ENCODE assay signal across 13 cellular contexts in the genomic region with DNA sequence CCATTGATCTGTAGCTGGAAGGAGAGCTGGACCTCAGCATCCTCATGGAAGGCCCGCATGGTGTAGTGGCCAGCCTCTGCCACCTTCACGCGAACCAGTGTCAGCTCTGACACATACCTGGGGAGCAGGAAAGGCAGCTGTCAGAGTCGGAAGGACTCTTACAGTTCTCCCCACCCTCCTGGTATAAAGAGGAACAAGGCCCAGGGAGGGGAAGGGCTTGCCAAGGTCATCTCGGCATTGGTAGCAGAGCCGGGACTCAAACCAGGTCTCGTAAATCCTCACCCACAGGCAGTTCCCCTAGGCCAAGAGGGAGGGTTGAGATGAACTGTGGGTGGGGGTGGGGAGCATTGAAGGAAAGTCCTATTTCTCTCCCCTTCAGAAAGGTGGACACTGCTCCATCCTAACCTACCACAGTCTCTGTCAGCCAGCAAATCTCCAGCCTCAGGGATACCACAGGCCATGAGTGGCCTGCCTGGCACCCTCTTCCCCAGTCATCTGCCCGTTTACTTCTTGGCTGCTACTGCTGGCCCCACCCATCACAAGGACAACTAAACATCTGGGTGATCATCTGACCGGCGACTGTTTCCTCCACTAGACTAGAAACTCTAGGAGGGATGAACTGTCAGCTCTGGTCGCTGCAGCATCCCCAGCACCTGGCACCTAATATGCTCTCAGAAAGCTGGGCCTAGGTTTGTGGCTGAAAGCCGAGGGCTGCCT. TPM values are rescaled to one million over a fixed set of nuclear protein-coding genes. Genes with fewer than 3 reads are reported as not detected.
DNase-seq lines count a peak whose midpoint lies in the region; ATAC-seq and TF ChIP-seq lines count a peak whose summit lies in the region.
"Had no signal": no experiment of that assay in that cellular context is flagged by ENCODE, and none has a peak within 500 bp of the region (broad histone marks: within the 10 kb centered on the region; RNA-seq: fewer than 3 reads in every experiment).

No MANE protein-coding gene starts in this region.

- TF ChIP-seq CTCF in nephron (IDR thresholded peaks at IDR 0.05; ENCODE audit: unreplicated experiment in 3 of 3): no peak

- no peaks in the 10 kb centered on the region for H3K9me3 Mint-ChIP-seq in nephron
- H3K9me3 Mint-ChIP-seq in activated naive CD4-positive, alpha-beta T cell treated with anti-CD3 and anti-CD28 coated beads, Interleukin-2, amount 10 ng/mL, durations not matched to agents 7 days and 5 days: no peaks in the 10 kb centered on the region
- no peaks in the 10 kb centered on the region for H3K9me3 Mint-ChIP-seq in CD4-positive, alpha-beta memory T cell
- H3K9me3 Mint-ChIP-seq: endodermal cell had no signal

- H3K27me3 ChIP-seq in CD4-positive, alpha-beta memory T cell (ENCODE audit: insufficient read depth, low read length): no peaks in the 10 kb centered on the region

- no peaks in the 10 kb centered on the region for H3K36me3 ChIP-seq in CD4-positive, alpha-beta memory T cell (ENCODE audit: insufficient read depth, low read length)

- peak; percentile 38 for DNase-seq in A172 (ENCODE audit: low spot score)
- peak; percentile 69 for DNase-seq in MV-4-11 (lab: John Stamatoyannopoulos, UW)
- no peak for DNase-seq in activated naive CD4-positive, alpha-beta T cell treated with anti-CD3 and anti-CD28 coated beads, Interleukin-2, amount 10 ng/mL, durations not matched to agents 7 days and 5 days
- no peak for DNase-seq in CD4-positive, alpha-beta memory T cell
- DNase-seq in activated T-cell treated with anti-CD3 and anti-CD28 coated beads, Interleukin-2, amount 50 U/mL, for 48 hours: no peak
- DNase-seq: activated CD8-positive, alpha-beta memory T cell treated with anti-CD3 and anti-CD28 coated beads, Interleukin-2, amount 50 U/mL, for 4 hours; amniotic stem cell; endodermal cell; NCI-H1694; T-helper 9 cell had no signal

- H3K9me3 ChIP-seq in CD4-positive, alpha-beta memory T cell (ENCODE audit: control insufficient read depth in 1 of 2, low read length in 2 of 2): no peaks in the 10 kb centered on the region

- no peak overlapping the region for H3K4me3 ChIP-seq in CD4-positive, alpha-beta memory T cell (ENCODE audit: low read length in 2 of 2)

- peaks cover 7% of the 10 kb centered on the region for H3K27me3 Mint-ChIP-seq in nephron (ENCODE audit: low read depth)
- peaks cover 14% of the 10 kb centered on the region for H3K27me3 Mint-ChIP-seq in activated naive CD4-positive, alpha-beta T cell treated with anti-CD3 and anti-CD28 coated beads, Interleukin-2, amount 10 ng/mL, durations not matched to agents 7 days and 5 days
- peaks cover 2 to 5% of the 10 kb centered on the region in 2 donors for H3K27me3 Mint-ChIP-seq in CD4-positive, alpha-beta memory T cell

- H3K4me3 Mint-ChIP-seq in nephron: no peak overlapping the region
- no peak overlapping the region for H3K4me3 Mint-ChIP-seq in activated naive CD4-positive, alpha-beta T cell treated with anti-CD3 and anti-CD28 coated beads, Interleukin-2, amount 10 ng/mL, durations not matched to agents 7 days and 5 days
- no peak overlapping the region for H3K4me3 Mint-ChIP-seq in CD4-positive, alpha-beta memory T cell
- H3K4me3 Mint-ChIP-seq: endodermal cell had no signal

- POLR2A ChIA-PET in CD4-positive, alpha-beta memory T cell (lab: Charles Lee; ENCODE audit: partially characterized antibody): no interaction called here

- H3K27ac Mint-ChIP-seq in nephron: peak overlapping the region; percentile 3 to 64 (median 28)
- H3K27ac Mint-ChIP-seq in activated naive CD4-positive, alpha-beta T cell treated with anti-CD3 and anti-CD28 coated beads, Interleukin-2, amount 10 ng/mL, durations not matched to agents 7 days and 5 days: no peak overlapping the region
- H3K27ac Mint-ChIP-seq in CD4-positive, alpha-beta memory T cell: no peak overlapping the region
- H3K27ac Mint-ChIP-seq: endodermal cell had no signal

- ATAC-seq in esophagus mucosa (peak; percentile 24), HG03342 (IDR thresholded peaks at IDR 0.05; ENCODE audit: unreplicated experiment) (no peak)

- peaks cover 46% of the 10 kb centered on the region for H3K36me3 Mint-ChIP-seq in nephron (ENCODE audit: low read depth)
- H3K36me3 Mint-ChIP-seq in activated naive CD4-positive, alpha-beta T cell treated with anti-CD3 and anti-CD28 coated beads, Interleukin-2, amount 10 ng/mL, durations not matched to agents 7 days and 5 days: no peaks in the 10 kb centered on the region
- no peaks in the 10 kb centered on the region for H3K36me3 Mint-ChIP-seq in CD4-positive, alpha-beta memory T cell

- CTCF ChIA-PET in activated naive CD4-positive, alpha-beta T cell treated with anti-CD3 and anti-CD28 coated beads, Interleukin-2, amount 10 ng/mL, durations not matched to agents 7 days and 5 days (lab: Charles Lee): interaction anchor here (2.3 to 3.2 kb wide), 2 partner anchors 84 to 87 kb away, joined by 11 to 26 read pairs; no protein-coding TSS in a partner anchor
- CTCF ChIA-PET in CD4-positive, alpha-beta memory T cell (lab: Charles Lee; ENCODE audit: partially characterized antibody): no interaction called here

- intact Hi-C loops in CD4-positive, alpha-beta memory T cell (cut with micrococcal nuclease): no loop called here

- H3K4me1 Mint-ChIP-seq in nephron: peaks cover 43% of the 10 kb centered on the region
- peaks cover 2% of the 10 kb centered on the region for H3K4me1 Mint-ChIP-seq in activated naive CD4-positive, alpha-beta T cell treated with anti-CD3 and anti-CD28 coated beads, Interleukin-2, amount 10 ng/mL, durations not matched to agents 7 days and 5 days
- H3K4me1 Mint-ChIP-seq in CD4-positive, alpha-beta memory T cell: no peaks in the 10 kb centered on the region

- H3K4me1 ChIP-seq in CD4-positive, alpha-beta memory T cell (ENCODE audit: insufficient read depth, low read length): no peaks in the 10 kb centered on the region

- no peak overlapping the region for H3K27ac ChIP-seq in CD4-positive, alpha-beta memory T cell (ENCODE audit: low read depth, low read length)

RNA-seq across cellular contexts. Expression of gene PDGFRB, which starts 23.5 kb away (rescaled TPM):
- 33.5 and 55.9 TPM in 2 replicates for total RNA-seq in A172 (2014; rRNA removed; shearing (Covaris generic))
- total RNA-seq in esophagus mucosa: 11.5 TPM
- total RNA-seq in CD4-positive, alpha-beta memory T cell: not detected
- polyA plus RNA-seq in CD4-positive, alpha-beta memory T cell: not detected

RNA-seq across cellular contexts. Expression of gene CDX1, which starts 34.4 kb away (rescaled TPM):
- total RNA-seq in A172 (2014; rRNA removed; shearing (Covaris generic)): not detected in 2 replicates
- total RNA-seq in esophagus mucosa: not detected
- not detected for total RNA-seq in CD4-positive, alpha-beta memory T cell
- not detected for polyA plus RNA-seq in CD4-positive, alpha-beta memory T cell
- total RNA-seq: endodermal cell had no signal

RNA-seq across cellular contexts. Expression of gene CSF1R, which starts 45.8 kb away (rescaled TPM):
- 0.84 and 0.96 TPM in 2 replicates for total RNA-seq in A172 (2014; rRNA removed; shearing (Covaris generic))
- total RNA-seq in esophagus mucosa: 2.7 TPM
- 1 to 10 TPM; 2.4 to 2.9 TPM for total RNA-seq in CD4-positive, alpha-beta memory T cell
- polyA plus RNA-seq in CD4-positive, alpha-beta memory T cell: under 1 TPM; 0.04 to 0.23 TPM
- total RNA-seq: endodermal cell had no signal

RNA-seq across cellular contexts. Expression of gene SLC6A7, which starts 57.7 kb away (rescaled TPM):
- not detected in 2 replicates for total RNA-seq in A172 (2014; rRNA removed; shearing (Covaris generic))
- not detected for total RNA-seq in esophagus mucosa
- not detected for total RNA-seq in CD4-positive, alpha-beta memory T cell
- polyA plus RNA-seq in CD4-positive, alpha-beta memory T cell: not detected
- total RNA-seq: endodermal cell had no signal

Comparison
In these comparisons a context has a peak if more than half of its experiments do, and no peak if none do; other contexts are left out.
1. DNase-seq: peak in A172 (single experiment) and MV-4-11 (single experiment); none in activated naive CD4-positive, alpha-beta T cell treated with anti-CD3 and anti-CD28 coated beads, Interleukin-2, amount 10 ng/mL, durations not matched to agents 7 days and 5 days (single experiment), CD4-positive, alpha-beta memory T cell (0 of 5) and activated T-cell treated with anti-CD3 and anti-CD28 coated beads, Interleukin-2, amount 50 U/mL, for 48 hours (0 of 2).
2. H3K27ac Mint-ChIP-seq: peak in nephron (3 of 3); none in activated naive CD4-positive, alpha-beta T cell treated with anti-CD3 and anti-CD28 coated beads, Interleukin-2, amount 10 ng/mL, durations not matched to agents 7 days and 5 days (single experiment) and CD4-positive, alpha-beta memory T cell (0 of 7).
3. RNA of gene PDGFRB, which starts 23.5 kb away (total RNA-seq): 33.5 to 55.9 TPM in A172 and 11.5 TPM in esophagus mucosa (single experiment); not detected in CD4-positive, alpha-beta memory T cell; every median in the first group is over 10 times any median in the second.